ENCODE assay signal across 1 cellular context in the genomic region with DNA sequence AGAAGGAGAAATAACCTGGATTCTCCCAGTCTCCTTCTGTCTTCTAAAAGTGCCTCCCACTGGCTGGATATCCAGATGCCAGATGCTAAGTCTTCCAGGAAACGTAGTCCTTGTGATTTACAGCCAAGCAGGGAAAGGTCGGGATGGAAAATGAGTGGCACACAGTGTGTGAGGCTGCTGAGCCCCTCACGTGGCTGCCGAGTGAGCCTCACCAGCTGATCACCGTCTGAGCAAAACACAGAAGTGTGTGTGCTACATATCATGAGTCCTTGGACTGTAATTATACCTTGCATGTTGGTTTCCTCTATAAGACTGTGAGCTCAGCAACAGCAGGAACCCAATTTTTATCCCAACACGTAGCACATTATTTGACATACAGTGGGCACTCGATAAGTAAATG.
TF ChIP-seq lines count a peak whose summit lies in the region.

No MANE protein-coding gene starts in this region.

TF ChIP-seq in IMR-90, 13 proteins besides CTCF, POLR2A, EP300 and RAD21 (continued from another document):
- TF ChIP-seq NFE2L2 (IDR thresholded peaks at IDR 0.05; ENCODE audit: low read depth, low read length) (no peak), RCOR1 (IDR thresholded peaks at IDR 0.05; ENCODE audit: insufficient replicate concordance, low read length) (no peak), SMC3 (IDR thresholded peaks at IDR 0.05; ENCODE audit: low read depth, low read length) (no peak), CEBPB (IDR thresholded peaks at IDR 0.05; ENCODE audit: low read depth, low read length) (no peak), MXI1 (IDR thresholded peaks at IDR 0.05; ENCODE audit: borderline replicate concordance, low read depth, low read length) (no peak), RFX5 (IDR thresholded peaks at IDR 0.05; ENCODE audit: low read depth, low read length) (no peak), CHD1 (IDR thresholded peaks at IDR 0.05; ENCODE audit: low read depth, low read length) (no peak)
- TF ChIP-seq, protein P1, sequence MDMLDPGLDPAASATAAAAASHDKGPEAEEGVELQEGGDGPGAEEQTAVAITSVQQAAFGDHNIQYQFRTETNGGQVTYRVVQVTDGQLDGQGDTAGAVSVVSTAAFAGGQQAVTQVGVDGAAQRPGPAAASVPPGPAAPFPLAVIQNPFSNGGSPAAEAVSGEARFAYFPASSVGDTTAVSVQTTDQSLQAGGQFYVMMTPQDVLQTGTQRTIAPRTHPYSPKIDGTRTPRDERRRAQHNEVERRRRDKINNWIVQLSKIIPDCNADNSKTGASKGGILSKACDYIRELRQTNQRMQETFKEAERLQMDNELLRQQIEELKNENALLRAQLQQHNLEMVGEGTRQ (IDR thresholded peaks at IDR 0.05; ENCODE audit: low read depth, low read length), result no peak
